ENCODE assay signal across 8 cellular contexts in the genomic region with DNA sequence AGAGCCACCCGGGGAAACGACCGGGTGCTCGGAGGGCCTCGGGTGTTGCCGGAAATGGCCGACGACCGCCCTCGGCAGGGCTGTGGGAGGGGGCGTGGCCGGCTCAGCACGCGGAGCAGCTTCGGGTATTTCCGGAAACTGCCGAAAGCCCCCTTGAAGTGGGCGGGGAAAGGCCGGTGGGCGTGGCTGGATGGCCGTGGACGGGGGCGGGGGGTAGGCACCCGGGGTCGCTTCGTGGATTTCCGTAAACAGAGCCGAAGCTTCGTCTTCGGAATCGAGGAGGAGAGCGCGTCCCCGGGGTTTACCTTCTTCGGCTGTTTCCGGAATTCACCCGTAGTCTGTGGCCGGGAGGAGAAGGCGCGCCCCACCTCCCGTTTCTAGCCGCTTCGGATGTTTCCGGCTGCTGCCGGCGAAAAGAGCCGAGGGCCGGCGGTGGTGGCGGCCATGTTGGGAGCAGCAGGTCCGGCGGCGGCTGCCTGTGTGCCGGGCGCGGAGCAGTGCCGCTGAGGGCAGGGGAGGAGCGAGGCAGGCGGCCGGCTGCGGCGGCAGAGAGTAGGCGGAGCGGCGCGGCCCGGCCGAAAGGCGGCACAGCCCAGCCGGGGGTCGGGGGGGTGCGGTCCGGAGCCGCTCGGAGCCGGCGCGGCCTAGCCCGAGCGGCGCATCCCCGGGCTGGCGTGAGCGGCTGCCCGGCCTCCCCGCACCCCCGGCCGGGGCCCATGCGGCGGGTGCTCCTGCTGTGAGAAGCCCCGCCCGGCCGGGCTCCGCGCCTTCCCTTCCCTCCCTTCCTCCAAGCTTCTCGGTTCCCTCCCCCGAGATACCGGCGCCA. TPM values are rescaled to one million over a fixed set of nuclear protein-coding genes. Genes with fewer than 3 reads are reported as not detected.
DNase-seq lines count a peak whose midpoint lies in the region; ATAC-seq and TF ChIP-seq lines count a peak whose summit lies in the region.

Gene MARK2 (plus strand): TSS at position 429 of the 826 bp plus-strand sequence. CDS start 397 bp downstream, at position 826.

- H3K27me3 Mint-ChIP-seq in activated naive CD8-positive, alpha-beta T cell treated with anti-CD3 and anti-CD28 coated beads, Interleukin-2, amount 10 ng/mL, durations not matched to agents 7 days and 5 days, result no peaks in the 10 kb centered on the region
- H3K27me3 Mint-ChIP-seq in glutamatergic neuron (ENCODE audit: unreplicated experiment) (peaks cover 19% of the 10 kb centered on the region), osteocyte (ENCODE audit: unreplicated experiment) (no peaks in the 10 kb centered on the region)

- peak; percentile 79 for ATAC-seq in HG02678 (IDR thresholded peaks at IDR 0.05; ENCODE audit: unreplicated experiment)
- peak; percentile 89 for ATAC-seq in activated naive CD8-positive, alpha-beta T cell treated with anti-CD3 and anti-CD28 coated beads, Interleukin-2, amount 10 ng/mL, durations not matched to agents 7 days and 5 days (ENCODE audit: low read depth)

- H3K4me1 ChIP-seq in thymus (ENCODE audit: control insufficient read depth, insufficient read depth, low read length), result peaks cover 27% of the 10 kb centered on the region

- H3K9me3 ChIP-seq in SU-DHL-6 (ENCODE audit: insufficient read depth, low read length) (no peaks in the 10 kb centered on the region), thymus (ENCODE audit: control insufficient read depth) (no peaks in the 10 kb centered on the region)

- H4K20me1 ChIP-seq in SU-DHL-6 (ENCODE audit: low read depth, low read length), result peaks cover 4% of the 10 kb centered on the region; the same call in 1 of the 2 replicates

- H3K4me3 ChIP-seq in SU-DHL-6 (ENCODE audit: insufficient read depth, low read length, poor library complexity, severe bottlenecking), result peak within 1 kb of the TSS; percentile 89
- H3K4me3 ChIP-seq in thymus (ENCODE audit: low read length), result peak within 1 kb of the TSS; percentile 86

- peaks cover 25% of the 10 kb centered on the region for H3K36me3 Mint-ChIP-seq in activated naive CD8-positive, alpha-beta T cell treated with anti-CD3 and anti-CD28 coated beads, Interleukin-2, amount 10 ng/mL, durations not matched to agents 7 days and 5 days
- H3K36me3 Mint-ChIP-seq in glutamatergic neuron (ENCODE audit: unreplicated experiment) (no peaks in the 10 kb centered on the region), osteocyte (ENCODE audit: unreplicated experiment) (peaks cover 2% of the 10 kb centered on the region)

- POLR2A ChIA-PET in activated naive CD8-positive, alpha-beta T cell treated with anti-CD3 and anti-CD28 coated beads, Interleukin-2, amount 10 ng/mL, durations not matched to agents 7 days and 5 days (lab: Charles Lee), result interaction anchor here (0.6 to 3.4 kb wide), 18 partner anchors 11 to 433 kb away, joined by 3 to 22 read pairs (median 4); partner anchors contain the start of genes COX8A and NAA40

- peak within 1 kb of the TSS; percentile 28 for H2AFZ ChIP-seq in SU-DHL-6 (ENCODE audit: low read depth, low read length, severe bottlenecking)

- H3F3A ChIP-seq in SU-DHL-6 (ENCODE audit: insufficient read depth), result no peaks in the 10 kb centered on the region

- H3K27me3 ChIP-seq in SU-DHL-6 (ENCODE audit: low read length) (no peaks in the 10 kb centered on the region), thymus (ENCODE audit: control insufficient read depth, insufficient read depth) (no peaks in the 10 kb centered on the region)

- TF ChIP-seq CTCF in SU-DHL-6 (IDR thresholded peaks at IDR 0.05; ENCODE audit: insufficient read depth, low read length, poor library complexity, severe bottlenecking), result no peak
- TF ChIP-seq CTCF in glutamatergic neuron (IDR thresholded peaks at IDR 0.05; ENCODE audit: partially characterized antibody, unreplicated experiment), result no peak
- no peak for TF ChIP-seq CTCF in osteocyte (IDR thresholded peaks at IDR 0.05)

- H3K27ac ChIP-seq in SU-DHL-6 (ENCODE audit: low read depth, low read length) (peak within 1 kb of the TSS; percentile 68), thymus (ENCODE audit: low read depth) (peak within 1 kb of the TSS; percentile 90)

- no peaks in the 10 kb centered on the region for H3K9me2 ChIP-seq in SU-DHL-6 (replicated peaks; ENCODE audit: insufficient read depth, low read length)

- H3K9me3 Mint-ChIP-seq in activated naive CD8-positive, alpha-beta T cell treated with anti-CD3 and anti-CD28 coated beads, Interleukin-2, amount 10 ng/mL, durations not matched to agents 7 days and 5 days, result no peaks in the 10 kb centered on the region
- H3K9me3 Mint-ChIP-seq in glutamatergic neuron (ENCODE audit: unreplicated experiment) (peaks cover 18% of the 10 kb centered on the region), osteocyte (ENCODE audit: unreplicated experiment) (no peaks in the 10 kb centered on the region)

- H3K36me3 ChIP-seq in SU-DHL-6 (ENCODE audit: low read length) (no peaks in the 10 kb centered on the region), thymus (ENCODE audit: control insufficient read depth, insufficient read depth) (peaks cover 5% of the 10 kb centered on the region)

- H3K27ac Mint-ChIP-seq in activated naive CD8-positive, alpha-beta T cell treated with anti-CD3 and anti-CD28 coated beads, Interleukin-2, amount 10 ng/mL, durations not matched to agents 7 days and 5 days, result peak within 1 kb of the TSS; percentile 91
- peak within 1 kb of the TSS; percentile 87 for H3K27ac Mint-ChIP-seq in glutamatergic neuron (ENCODE audit: unreplicated experiment)
- peak within 1 kb of the TSS; percentile 91 for H3K27ac Mint-ChIP-seq in osteocyte (ENCODE audit: unreplicated experiment)

- peaks cover 61% of the 10 kb centered on the region for H3K4me1 Mint-ChIP-seq in activated naive CD8-positive, alpha-beta T cell treated with anti-CD3 and anti-CD28 coated beads, Interleukin-2, amount 10 ng/mL, durations not matched to agents 7 days and 5 days
- H3K4me1 Mint-ChIP-seq in glutamatergic neuron (ENCODE audit: low read depth, unreplicated experiment), result peaks cover 33% of the 10 kb centered on the region
- peaks cover 33% of the 10 kb centered on the region for H3K4me1 Mint-ChIP-seq in osteocyte (ENCODE audit: unreplicated experiment)

- DNase-seq in NCI-H128 (lab: John Stamatoyannopoulos, UW; ENCODE audit: unreplicated experiment), result peak; percentile 100
- DNase-seq in activated naive CD8-positive, alpha-beta T cell treated with anti-CD3 and anti-CD28 coated beads, Interleukin-2, amount 10 ng/mL, durations not matched to agents 7 days and 5 days, result peak; percentile 100
- DNase-seq in glutamatergic neuron, result peak; percentile 100
- DNase-seq in osteocyte (ENCODE audit: extremely low spot score, unreplicated experiment), result peak; percentile 100

- H3K79me2 ChIP-seq in SU-DHL-6 (ENCODE audit: insufficient read depth, low read length), result peaks cover 45% of the 10 kb centered on the region

- H3K4me2 ChIP-seq in SU-DHL-6 (ENCODE audit: low read depth, low read length, poor library complexity, severe bottlenecking), result peak within 1 kb of the TSS; percentile 83

- H3K4me3 Mint-ChIP-seq in activated naive CD8-positive, alpha-beta T cell treated with anti-CD3 and anti-CD28 coated beads, Interleukin-2, amount 10 ng/mL, durations not matched to agents 7 days and 5 days, result peak within 1 kb of the TSS; percentile 93
- H3K4me3 Mint-ChIP-seq in glutamatergic neuron (ENCODE audit: unreplicated experiment) (peak within 1 kb of the TSS; percentile 92), osteocyte (ENCODE audit: unreplicated experiment) (peak within 1 kb of the TSS; percentile 94)

- peak within 1 kb of the TSS; percentile 96 for H3K9ac ChIP-seq in SU-DHL-6 (ENCODE audit: low read length)

- WGBS in thymus, result under 1% methylated on average over 99 of the region's 99 CpGs

- TF ChIP-seq POLR2A in GM10847 (IDR thresholded peaks at IDR 0.05; ENCODE audit: extremely low read depth, insufficient read length), result peak; percentile 67

RNA-seq across cellular contexts. Expression of gene MARK2, which starts in this region (rescaled TPM):
- 10 to 100 TPM; 60.6 to 62.3 TPM for total RNA-seq in activated naive CD8-positive, alpha-beta T cell treated with anti-CD3 and anti-CD28 coated beads, Interleukin-2, amount 10 ng/mL, durations not matched to agents 7 days and 5 days
- total RNA-seq in glutamatergic neuron (ENCODE audit: unreplicated experiment) (76.8 TPM), osteocyte (31.8 and 33.4 TPM in 2 replicates)
- polyA plus RNA-seq in thymus, result 17.5 TPM

Comparison
In these comparisons a context has a peak if more than half of its experiments do, and no peak if none do; other contexts are left out.
1. Peak in every context shown above with its lines: DNase-seq, ATAC-seq, H3K4me3 ChIP-seq and H3K27ac ChIP-seq.